ENCODE assay signal across 22 cellular contexts in the genomic region with DNA sequence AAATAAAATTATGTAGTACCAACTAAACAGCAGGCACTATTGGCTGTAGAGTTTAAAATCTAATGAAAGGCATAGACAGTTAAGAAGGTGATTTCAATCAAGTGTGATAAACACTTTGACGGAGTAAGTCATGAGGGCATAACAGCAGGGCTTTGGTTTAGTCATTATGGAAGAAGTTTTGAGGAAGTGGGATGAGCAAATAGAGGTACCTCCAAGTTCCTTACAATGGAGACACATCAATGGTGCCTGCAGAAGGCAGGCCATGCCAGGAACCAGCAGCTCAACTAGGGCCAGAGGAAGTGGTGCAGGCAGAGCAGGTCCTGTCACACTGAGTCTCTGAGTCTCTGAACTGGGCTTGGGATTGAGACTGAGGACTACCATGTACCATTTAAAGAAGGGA.
DNase-seq lines count a peak whose midpoint lies in the region; ATAC-seq and TF ChIP-seq lines count a peak whose summit lies in the region.
"Had no signal": no experiment of that assay in that cellular context is flagged by ENCODE, and none has a peak within 500 bp of the region (broad histone marks: within the 10 kb centered on the region; RNA-seq: fewer than 3 reads in every experiment).

No MANE protein-coding gene starts in this region.

- H2BK120ac ChIP-seq in neuronal stem cell (ENCODE audit: low read depth, low read length) = no peak overlapping the region

- no peak overlapping the region for H2BK5ac ChIP-seq in neuronal stem cell (ENCODE audit: low read length)

- H3K79me2 ChIP-seq in OCI-LY3 (ENCODE audit: low read length) = no peaks in the 10 kb centered on the region

- H2BK15ac ChIP-seq in neuronal stem cell (ENCODE audit: low read length) = no peak overlapping the region

- no peak overlapping the region for H3K14ac ChIP-seq in neuronal stem cell (ENCODE audit: low read length)

- peak overlapping the region; percentile 76 for H3K9ac ChIP-seq in OCI-LY3 (ENCODE audit: low read length)
- H3K9ac ChIP-seq in neuronal stem cell (ENCODE audit: low read depth, low read length, poor library complexity) = no peak overlapping the region
- H3K9ac ChIP-seq: BLaER1 treated with 17β-estradiol and CSF1 and Interleukin-3, amounts not matched to agents 10 nM and 100 nM had no signal

- ATAC-seq in GM18868 (IDR thresholded peaks at IDR 0.05; ENCODE audit: unreplicated experiment) (peak; percentile 88), omental fat pad (ENCODE audit: low FRiP score) (no peak)
- ATAC-seq: HepG2, K562 had no signal

- H3K9me3 ChIP-seq in OCI-LY3 (ENCODE audit: insufficient read depth, low read length) (peaks cover 9% of the 10 kb centered on the region), neuronal stem cell (replicated peaks in 1 of 2; ENCODE audit: control insufficient read depth in 2 of 2, insufficient read depth in 1 of 2, low read depth in 1 of 2, low read length in 2 of 2) (peaks cover 7 to 14% of the 10 kb centered on the region in 2 donors)

- TF ChIP-seq CTCF in OCI-LY3 (IDR thresholded peaks at IDR 0.05; ENCODE audit: low read depth, low read length) (no peak), omental fat pad (IDR thresholded peaks at IDR 0.05) (no peak)

- no peak overlapping the region for H4K8ac ChIP-seq in neuronal stem cell (ENCODE audit: low read depth, low read length)

- H2AK5ac ChIP-seq in neuronal stem cell (ENCODE audit: low read depth, low read length) = no peak overlapping the region

- no peak overlapping the region for H3K4ac ChIP-seq in neuronal stem cell (ENCODE audit: low read length)

- H2BK12ac ChIP-seq in neuronal stem cell (ENCODE audit: low read length) = no peak overlapping the region

- H3K4me3 ChIP-seq in OCI-LY3 (ENCODE audit: low read length) (peak overlapping the region; percentile 66), neuronal stem cell (ENCODE audit: low read length in 2 of 2) (no peak overlapping the region)
- H3K4me3 ChIP-seq: BLaER1 treated with 17β-estradiol and CSF1 and Interleukin-3, amounts not matched to agents 10 nM and 100 nM; K562 had no signal

- H4K20me1 ChIP-seq in OCI-LY3 (ENCODE audit: insufficient read depth, low read length) = no peaks in the 10 kb centered on the region
- H4K20me1 ChIP-seq: BLaER1 treated with 17β-estradiol and CSF1 and Interleukin-3, amounts not matched to agents 10 nM and 100 nM had no signal

- DNase-seq in NAMALWA (ENCODE audit: low spot score) (peak; percentile 13), neuronal stem cell (ENCODE audit: low spot score) (no peak), omental fat pad (ENCODE audit: low spot score) (no peak), SW 1271 (lab: John Stamatoyannopoulos, UW) (no peak)
- DNase-seq in stimulated activated CD4-positive, alpha-beta T cell treated with anti-CD3 and anti-CD28 coated beads, Interleukin-15, amount 100 ng/mL, for 24 hours = no peak
- DNase-seq: 8988T; Caco-2; CD4-positive, alpha-beta memory T cell; DMS 273 treated with DMSO at 0.1 percent for 48 hours; DND-41; NCI-H1417 treated with DMSO at 0.1 percent for 48 hours; NCI-H187; NCI-H2107; NCI-H446 treated with DMSO at 0.1 percent for 48 hours; NCI-H526 treated with DMSO at 0.1 percent for 48 hours; OCI-M1 had no signal

- no CpG with 5 or more reads among the region's 1 CpG for WGBS in neuronal stem cell (ENCODE audit: extremely low coverage in 2 of 2, insufficient read length in 2 of 2, insufficient replicate concordance in 1 of 2), 2 donors

- H4K91ac ChIP-seq in neuronal stem cell (ENCODE audit: low read depth, low read length, poor library complexity) = no peak overlapping the region

- no peaks in the 10 kb centered on the region for H3K27me3 ChIP-seq in OCI-LY3 (ENCODE audit: low read depth, low read length)
- no peaks in the 10 kb centered on the region for H3K27me3 ChIP-seq in neuronal stem cell (ENCODE audit: control insufficient read depth in 3 of 3, insufficient read depth in 3 of 3, low read depth in 1 of 3, low read length in 3 of 3)
- H3K27me3 ChIP-seq: BLaER1 treated with 17β-estradiol and CSF1 and Interleukin-3, amounts not matched to agents 10 nM and 100 nM had no signal

- peak overlapping the region; percentile 90 for H3K4me2 ChIP-seq in OCI-LY3 (ENCODE audit: low read length)
- no peak overlapping the region for H3K4me2 ChIP-seq in neuronal stem cell (ENCODE audit: insufficient read depth, low read length, poor library complexity, severe bottlenecking)

- H3K23ac ChIP-seq in neuronal stem cell (ENCODE audit: low read depth, low read length, poor library complexity) = no peak overlapping the region

- H3K4me1 ChIP-seq in OCI-LY3 (ENCODE audit: low read length) (peaks cover 44% of the 10 kb centered on the region), neuronal stem cell (ENCODE audit: control insufficient read depth in 2 of 2, insufficient read depth in 1 of 2, low read depth in 1 of 2, low read length in 2 of 2) (peaks cover 0 to 9% of the 10 kb centered on the region in 2 donors)
- H3K4me1 ChIP-seq: Caco-2 had no signal

- no peaks in the 10 kb centered on the region for H3K79me1 ChIP-seq in neuronal stem cell (ENCODE audit: low read depth, low read length)

- H3K18ac ChIP-seq in neuronal stem cell (ENCODE audit: low read length) = no peak overlapping the region

- H3K27ac ChIP-seq in OCI-LY3 (ENCODE audit: low read length) (peak overlapping the region; percentile 94), neuronal stem cell (replicated peaks; ENCODE audit: low read length) (no peak overlapping the region)
- H3K27ac ChIP-seq: HL-60 had no signal

- H2AFZ ChIP-seq in OCI-LY3 (ENCODE audit: low read depth, low read length) = peak overlapping the region; percentile 71; the same call in 1 of the 2 replicates
- H2AFZ ChIP-seq in neuronal stem cell (ENCODE audit: low read length) = peak overlapping the region; percentile 30

- H3K36me3 ChIP-seq in OCI-LY3 (replicated peaks; ENCODE audit: low read depth, low read length) = peaks cover 3% of the 10 kb centered on the region
- no peaks in the 10 kb centered on the region for H3K36me3 ChIP-seq in neuronal stem cell (replicated peaks in 1 of 2; ENCODE audit: control insufficient read depth in 2 of 2, insufficient read depth in 2 of 2, low read length in 2 of 2)
- H3K36me3 ChIP-seq: BLaER1 treated with 17β-estradiol and CSF1 and Interleukin-3, amounts not matched to agents 10 nM and 100 nM had no signal
